17 cellular contexts compared by ENCODE assay signal in the genomic region with DNA sequence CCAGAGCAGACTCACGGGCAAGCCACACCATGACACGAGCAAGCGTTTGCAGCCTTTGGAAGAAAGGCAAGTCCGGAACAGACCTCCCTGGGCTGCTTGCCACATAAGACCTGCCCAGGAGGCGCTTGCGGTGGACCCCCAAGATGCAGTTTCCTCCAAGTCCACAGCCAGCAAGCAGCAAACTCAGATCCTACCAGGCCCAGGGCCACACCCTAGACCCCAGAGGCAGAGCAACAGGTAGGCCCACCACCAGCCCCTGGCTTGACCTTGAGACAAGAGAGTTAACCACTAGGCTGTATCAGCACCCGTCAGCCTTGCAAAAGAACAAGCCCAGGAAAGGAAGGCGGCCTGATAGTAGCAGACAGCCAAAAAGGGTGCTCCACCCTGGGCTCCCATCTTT. TPM values are rescaled to one million over a fixed set of nuclear protein-coding genes. Genes with fewer than 3 reads are reported as not detected.
A peak's percentile ranks its signal among the peaks of the same experiment; 100 is the strongest.
DNase-seq lines count a peak whose midpoint lies in the region; ATAC-seq, FAIRE-seq and TF ChIP-seq lines count a peak whose summit lies in the region.
"Had no signal": no experiment of that assay in that cellular context is flagged by ENCODE, and none has a peak within 500 bp of the region (broad histone marks: within the 10 kb centered on the region; RNA-seq: fewer than 3 reads in every experiment).

No MANE protein-coding gene starts in this region.

- no peak overlapping the region for H2AFZ ChIP-seq in Loucy (ENCODE audit: low read length)
- no peak overlapping the region for H2AFZ ChIP-seq in GM12878 (ENCODE audit: control insufficient read depth, low read depth, low read length)

- peaks cover 28% of the 10 kb centered on the region for H3K36me3 Mint-ChIP-seq in activated CD4-positive, alpha-beta T cell treated with anti-CD3 and anti-CD28 coated beads, Interleukin-2, amount 10 ng/mL, durations not matched to agents 24 days and 14 days (ENCODE audit: low read depth)
- peaks cover 15% of the 10 kb centered on the region for H3K36me3 Mint-ChIP-seq in nephron (ENCODE audit: low read depth)

- H3K4me2 ChIP-seq in Loucy (ENCODE audit: low read depth, low read length, poor library complexity, severe bottlenecking) (peak overlapping the region; percentile 83), GM12878 (ENCODE audit: control insufficient read depth, insufficient read depth) (peak overlapping the region; percentile 38)
- H3K4me2 ChIP-seq: A549, SK-N-SH had no signal

- ATAC-seq in GM12878 (no peak), HG03521 (IDR thresholded peaks at IDR 0.05; ENCODE audit: unreplicated experiment) (no peak)
- ATAC-seq: A549 had no signal

- no TSS peak for BruUV-seq in GM12878 (replicated peaks; lab: Mats Ljungman, UMichigan)

- POLR2A ChIA-PET in GM12878 (lab: Charles Lee): no interaction called here

- intact Hi-C loops in activated CD4-positive, alpha-beta T cell treated with anti-CD3 and anti-CD28 coated beads, Interleukin-2, amount 10 ng/mL, durations not matched to agents 24 days and 14 days (cut with micrococcal nuclease): loop anchor here (5.0 kb wide), 2 partner anchors 152 to 298 kb away; partner anchors contain the start of gene MRPL12
- intact Hi-C loops in GM12878 (cut with micrococcal nuclease; ENCODE audit: unreplicated experiment): no loop called here

- H3K27ac ChIP-seq in GM12878 (ENCODE audit: control insufficient read depth, insufficient read depth): no peak overlapping the region
- H3K27ac ChIP-seq: A549, thoracic aorta had no signal

- H3K36me3 ChIP-seq in Loucy (ENCODE audit: insufficient read depth, low read length): peaks cover 21% of the 10 kb centered on the region; the same call in 1 of the 2 replicates
- peaks cover 11 to 30% of the 10 kb centered on the region in 2 experiments; a peak in 3 of 4 replicates for H3K36me3 ChIP-seq in GM12878 (ENCODE audit: control insufficient read depth in 2 of 2, insufficient read depth in 2 of 2, low read length in 1 of 2)

- no peak for FAIRE-seq in GM12878 (lab: Jason Lieb, UNC)
- FAIRE-seq: A549 had no signal

- peaks cover 33% of the 10 kb centered on the region for H3K79me2 ChIP-seq in Loucy (ENCODE audit: insufficient read depth, low read length)
- H3K79me2 ChIP-seq in GM12878 (ENCODE audit: control insufficient read depth, insufficient read depth, low read length): peaks cover 24% of the 10 kb centered on the region

- H4K20me1 ChIP-seq in Loucy (ENCODE audit: insufficient read depth, low read length, poor library complexity, severe bottlenecking): peaks cover 20% of the 10 kb centered on the region
- H4K20me1 ChIP-seq in GM12878 (ENCODE audit: control insufficient read depth, insufficient read depth): no peaks in the 10 kb centered on the region

- TF ChIP-seq RAD21 in GM12878 (IDR thresholded peaks at IDR 0.05; ENCODE audit: insufficient read depth, low read depth, low read length): no peak

- RAD21 ChIA-PET in GM12878 (lab: Charles Lee; ENCODE audit: unreplicated experiment): no interaction called here

- H3K27me3 ChIP-seq in Loucy (ENCODE audit: insufficient read depth, low read length, poor library complexity, severe bottlenecking) (no peaks in the 10 kb centered on the region), GM12878 (replicated peaks in 1 of 2; ENCODE audit: control insufficient read depth in 2 of 2, insufficient read depth in 2 of 2, low read length in 1 of 2) (no peaks in the 10 kb centered on the region)

- H3F3A ChIP-seq in Loucy (ENCODE audit: low read depth): peaks cover 10% of the 10 kb centered on the region; the same call in 1 of the 2 replicates

- H3K9me3 Mint-ChIP-seq in activated CD4-positive, alpha-beta T cell treated with anti-CD3 and anti-CD28 coated beads, Interleukin-2, amount 10 ng/mL, durations not matched to agents 24 days and 14 days: no peaks in the 10 kb centered on the region
- H3K9me3 Mint-ChIP-seq in nephron: no peaks in the 10 kb centered on the region

- no peaks in the 10 kb centered on the region for H3K9me3 ChIP-seq in Loucy (ENCODE audit: insufficient read depth, low read depth, low read length)
- H3K9me3 ChIP-seq in GM12878 (replicated peaks; ENCODE audit: control insufficient read depth, insufficient read depth, low read length): no peaks in the 10 kb centered on the region
- H3K9me3 ChIP-seq: A549, SK-N-SH, thoracic aorta had no signal

- H3K4me3 Mint-ChIP-seq in activated CD4-positive, alpha-beta T cell treated with anti-CD3 and anti-CD28 coated beads, Interleukin-2, amount 10 ng/mL, durations not matched to agents 24 days and 14 days: peak overlapping the region; percentile 91
- H3K4me3 Mint-ChIP-seq in nephron: peak overlapping the region; percentile 89 to 91 (median 91)

- peak overlapping the region; percentile 90 for H3K4me3 ChIP-seq in Loucy (ENCODE audit: low read length, poor library complexity, severe bottlenecking)
- no peak overlapping the region for H3K4me3 ChIP-seq in GM12878
- H3K4me3 ChIP-seq: A549, thoracic aorta had no signal

- in situ Hi-C loops in GM12878 (cut with MboI): no loop called here

- H3K27ac Mint-ChIP-seq in activated CD4-positive, alpha-beta T cell treated with anti-CD3 and anti-CD28 coated beads, Interleukin-2, amount 10 ng/mL, durations not matched to agents 24 days and 14 days: peak overlapping the region; percentile 37
- H3K27ac Mint-ChIP-seq in nephron: no peak overlapping the region

- no peak for TF ChIP-seq EP300 in GM12878 (IDR thresholded peaks at IDR 0.05; ENCODE audit: borderline replicate concordance in 1 of 2, control insufficient read depth in 1 of 2, low read depth in 2 of 2, low read length in 2 of 2)

- CTCF ChIA-PET in GM12878 (lab: Yijun Ruan, JAX): interaction anchor here (1.5 kb wide), 1 partner anchor 51 kb away, joined by 4 read pairs; no protein-coding TSS in a partner anchor

- no peak for DNase-seq in activated CD4-positive, alpha-beta T cell treated with anti-CD3 and anti-CD28 coated beads, Interleukin-2, amount 10 ng/mL, durations not matched to agents 24 days and 14 days
- DNase-seq in activated CD4-positive, alpha-beta T cell treated with anti-CD3 and anti-CD28 coated beads, Interleukin-2, amount 50 U/mL, for 4 hours: no peak
- DNase-seq in GM12878 (ENCODE audit: low read depth, low spot score) (no peak), NCI-H524 (lab: John Stamatoyannopoulos, UW) (no peak)
- DNase-seq in stimulated activated naive CD4-positive, alpha-beta T cell treated with Interleukin-2 at 50 U/mL for 16 hours (lab: John Stamatoyannopoulos, UW): no peak
- DNase-seq: activated CD8-positive, alpha-beta memory T cell treated with anti-CD3 and anti-CD28 coated beads, Interleukin-2, amount 50 U/mL, for 4 hours; aorta; GF-D8; Karpas-422; NCI-H1436; NCI-H510A treated with DMSO at 0.1 percent for 48 hours; SK-N-SH had no signal

- WGBS in GM12878 (ENCODE audit: insufficient coverage, insufficient replicate concordance, low lambda C conversion rate, missing lambda C conversion rate): 89% methylated on average over 8 of the region's 8 CpGs

- SMC1A ChIA-PET in GM12878 (lab: Charles Lee; ENCODE audit: uncharacterized antibody, unreplicated experiment): interaction anchor here (1.1 kb wide), 2 partner anchors 31 to 51 kb away, joined by 3 read pairs; no protein-coding TSS in a partner anchor

- TF ChIP-seq POLR2A in GM12878 (IDR thresholded peaks at IDR 0.05; ENCODE audit: low read depth, low read length): no peak

- no peaks in the 10 kb centered on the region for H3K27me3 Mint-ChIP-seq in activated CD4-positive, alpha-beta T cell treated with anti-CD3 and anti-CD28 coated beads, Interleukin-2, amount 10 ng/mL, durations not matched to agents 24 days and 14 days
- H3K27me3 Mint-ChIP-seq in nephron (ENCODE audit: low read depth): peaks cover 6% of the 10 kb centered on the region

- H3K4me1 ChIP-seq in Loucy (ENCODE audit: insufficient read depth, low read length, poor library complexity, severe bottlenecking) (peaks cover 35% of the 10 kb centered on the region), GM12878 (ENCODE audit: control insufficient read depth, insufficient read depth, low read length) (peaks cover 14% of the 10 kb centered on the region)

- H3K9ac ChIP-seq in Loucy (ENCODE audit: low read depth, low read length, poor library complexity, severe bottlenecking) (peak overlapping the region; percentile 3), GM12878 (ENCODE audit: control insufficient read depth, insufficient read depth, low read length) (no peak overlapping the region)
- H3K9ac ChIP-seq: SK-N-SH had no signal

- no peak for TF ChIP-seq CTCF in Loucy (conservative IDR thresholded peaks at IDR 0.05; ENCODE audit: low read length)
- no peak for TF ChIP-seq CTCF in GM12878 (IDR thresholded peaks at IDR 0.05 in 2 of 3, conservative IDR thresholded peaks at IDR 0.05 in 1 of 3; ENCODE audit: control insufficient read depth in 2 of 3, extremely low read depth in 1 of 3, insufficient read depth in 1 of 3, low read depth in 3 of 3, low read length in 3 of 3)
- TF ChIP-seq CTCF in nephron (IDR thresholded peaks at IDR 0.05; ENCODE audit: unreplicated experiment in 3 of 3): no peak

- no peaks in the 10 kb centered on the region for H3K9me2 ChIP-seq in Loucy (replicated peaks; ENCODE audit: low read depth, low read length)
- H3K9me2 ChIP-seq: SK-N-SH had no signal

- peaks cover 24% of the 10 kb centered on the region for H3K4me1 Mint-ChIP-seq in activated CD4-positive, alpha-beta T cell treated with anti-CD3 and anti-CD28 coated beads, Interleukin-2, amount 10 ng/mL, durations not matched to agents 24 days and 14 days
- H3K4me1 Mint-ChIP-seq in nephron: peaks cover 22% of the 10 kb centered on the region

RNA-seq across cellular contexts. Expression of gene FAAP100, which starts 2.3 kb away (rescaled TPM):
- 72.2 and 76.5 TPM in 2 replicates for total RNA-seq in activated CD4-positive, alpha-beta T cell treated with anti-CD3 and anti-CD28 coated beads, Interleukin-2, amount 10 ng/mL, durations not matched to agents 24 days and 14 days
- total RNA-seq in GM12878 (2013; cell fraction: nucleolus; rRNA removed): 86.7 and 99.0 TPM in 2 replicates
- total RNA-seq in GM12878 (2014; rRNA removed): 25.1 and 25.8 TPM in 2 replicates
- total RNA-seq in GM12878 (2014; rRNA removed; fragmentation: Illumina TruSeq; extraction: Trizol): 8.1 and 12.2 TPM in 2 replicates
- total RNA-seq in GM12878 (2021): 39.6 and 46.2 TPM in 2 replicates
- polyA plus RNA-seq in GM12878 (2011; ENCODE audit: low read depth): 6.6 TPM
- polyA plus RNA-seq in GM12878 (2011; rRNA removed): 3.4 and 8.1 TPM in 2 replicates
- 16.4 and 25.8 TPM in 2 replicates for polyA plus RNA-seq in GM12878 (2011; cell fraction: cytosol; rRNA removed)
- 52.4 and 74.0 TPM in 2 replicates for polyA plus RNA-seq in GM12878 (2011; cell fraction: nucleus; rRNA removed)
- polyA plus RNA-seq in GM12878 (2012): 16.2 and 18.9 TPM in 2 replicates
- 1.4 and 5.2 TPM in 2 replicates for polyA plus RNA-seq in GM12878 (2014; fragmentation: Illumina TruSeq; extraction: Trizol)
- polyA plus RNA-seq in GM12878 (2014; fragmentation: Nextera tagmentation; extraction: Ambion mirVana): under 1 TPM; 0.11 to 0.49 TPM
- polyA plus RNA-seq in GM12878 (2014; rRNA removed): 34.4 and 39.8 TPM in 2 replicates
- polyA plus RNA-seq in GM12878 (2016; fragmentation: Nextera tagmentation; extraction: Ambion mirVana): 10 to 100 TPM; 22.0 to 26.8 TPM
- polyA minus RNA-seq in GM12878 (2011; rRNA and poly(A)+ RNA removed): 8.9 and 32.2 TPM in 2 replicates
- 13.6 and 14.8 TPM in 2 replicates for polyA minus RNA-seq in GM12878 (2011; cell fraction: cytosol; rRNA and poly(A)+ RNA removed)
- polyA minus RNA-seq in GM12878 (2011; cell fraction: nucleus; rRNA and poly(A)+ RNA removed): 36.3 and 44.7 TPM in 2 replicates

RNA-seq across cellular contexts. Expression of gene FSCN2, which starts 21.6 kb away (rescaled TPM):
- 0.26 and 0.51 TPM in 2 replicates for total RNA-seq in activated CD4-positive, alpha-beta T cell treated with anti-CD3 and anti-CD28 coated beads, Interleukin-2, amount 10 ng/mL, durations not matched to agents 24 days and 14 days
- 19.6 and 21.4 TPM in 2 replicates for total RNA-seq in GM12878 (2013; cell fraction: nucleolus; rRNA removed)
- total RNA-seq in GM12878 (2014; rRNA removed) (1.2 and 1.8 TPM in 2 replicates), GM12878 (2014; rRNA removed; fragmentation: Illumina TruSeq; extraction: Trizol) (0.14 and 0.58 TPM in 2 replicates), GM12878 (2021) (2.1 and 2.7 TPM in 2 replicates)
- not detected for polyA plus RNA-seq in GM12878 (2011; ENCODE audit: low read depth)
- polyA plus RNA-seq in GM12878 (2011; rRNA removed) (0.29 and 0.65 TPM in 2 replicates), GM12878 (2014; fragmentation: Illumina TruSeq; extraction: Trizol) (0.19 and 0.24 TPM in 2 replicates), GM12878 (2014; fragmentation: Nextera tagmentation; extraction: Ambion mirVana) (not detected), GM12878 (2014; rRNA removed) (1.9 and 2.0 TPM in 2 replicates), GM12878 (2016; fragmentation: Nextera tagmentation; extraction: Ambion mirVana) (under 1 TPM in 1 of 2 experiments, not detected in 1; 0.12 TPM)
- polyA plus RNA-seq in GM12878 (2011; cell fraction: cytosol; rRNA removed): 0.69 and 1.0 TPM in 2 replicates
- 6.3 and 7.2 TPM in 2 replicates for polyA plus RNA-seq in GM12878 (2011; cell fraction: nucleus; rRNA removed)
- 1.5 and 1.6 TPM in 2 replicates for polyA plus RNA-seq in GM12878 (2012)
- polyA minus RNA-seq in GM12878 (2011; rRNA and poly(A)+ RNA removed): 0.44 and 2.2 TPM in 2 replicates
- polyA minus RNA-seq in GM12878 (2011; cell fraction: cytosol; rRNA and poly(A)+ RNA removed): 0.80 and 1.0 TPM in 2 replicates
- 3.7 and 4.2 TPM in 2 replicates for polyA minus RNA-seq in GM12878 (2011; cell fraction: nucleus; rRNA and poly(A)+ RNA removed)

RNA-seq across cellular contexts. Expression of gene ACTG1, which starts 37.2 kb away (rescaled TPM):
- total RNA-seq in activated CD4-positive, alpha-beta T cell treated with anti-CD3 and anti-CD28 coated beads, Interleukin-2, amount 10 ng/mL, durations not matched to agents 24 days and 14 days: 3,353 and 3,420 TPM in 2 replicates
- total RNA-seq in GM12878 (2013; cell fraction: nucleolus; rRNA removed): 961 and 1,180 TPM in 2 replicates
- total RNA-seq in GM12878 (2014; rRNA removed) (5,146 and 5,299 TPM in 2 replicates), GM12878 (2014; rRNA removed; fragmentation: Illumina TruSeq; extraction: Trizol) (2,069 and 2,477 TPM in 2 replicates), GM12878 (2021) (5,806 and 6,105 TPM in 2 replicates)
- polyA plus RNA-seq in GM12878 (2011; ENCODE audit: low read depth): 2,827 TPM
- polyA plus RNA-seq in GM12878 (2011; rRNA removed) (466 and 810 TPM in 2 replicates), GM12878 (2014; fragmentation: Illumina TruSeq; extraction: Trizol) (1,415 and 2,801 TPM in 2 replicates), GM12878 (2014; fragmentation: Nextera tagmentation; extraction: Ambion mirVana) (1,000 to 10,000 TPM in 1 of 2 experiments, 100 to 1,000 TPM in 1; 969 to 1,906 TPM), GM12878 (2014; rRNA removed) (4,499 and 5,417 TPM in 2 replicates), GM12878 (2016; fragmentation: Nextera tagmentation; extraction: Ambion mirVana) (1,000 to 10,000 TPM; 4,621 to 4,893 TPM)
- polyA plus RNA-seq in GM12878 (2011; cell fraction: cytosol; rRNA removed): 2,470 and 3,258 TPM in 2 replicates
- polyA plus RNA-seq in GM12878 (2011; cell fraction: nucleus; rRNA removed): 3,407 and 5,928 TPM in 2 replicates
- 4,353 and 5,466 TPM in 2 replicates for polyA plus RNA-seq in GM12878 (2012)
- polyA minus RNA-seq in GM12878 (2011; rRNA and poly(A)+ RNA removed): 709 and 994 TPM in 2 replicates
- 871 and 986 TPM in 2 replicates for polyA minus RNA-seq in GM12878 (2011; cell fraction: cytosol; rRNA and poly(A)+ RNA removed)
- 602 and 1,073 TPM in 2 replicates for polyA minus RNA-seq in GM12878 (2011; cell fraction: nucleus; rRNA and poly(A)+ RNA removed)
